24 cellular contexts compared by ENCODE assay signal in the genomic region with DNA sequence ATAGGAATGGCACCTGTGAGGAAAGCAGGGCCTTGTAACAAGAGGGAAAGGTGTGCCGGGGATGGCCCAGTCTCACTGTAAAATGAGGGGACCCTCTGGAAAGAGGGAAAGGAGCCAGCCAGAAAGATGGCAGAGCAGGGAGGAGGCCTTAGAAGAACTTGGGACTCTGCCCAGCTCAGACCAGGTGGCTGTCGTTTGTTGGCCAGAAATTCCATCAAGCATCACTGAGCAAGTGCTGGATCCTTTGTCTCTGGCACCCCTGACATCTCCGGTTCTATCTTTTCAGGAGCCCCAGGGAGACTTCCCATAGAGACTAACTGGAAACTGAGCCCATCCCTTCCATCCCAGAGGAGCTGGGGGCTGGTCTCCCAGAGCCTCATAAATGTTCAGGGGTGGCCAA. TPM values are rescaled to one million over a fixed set of nuclear protein-coding genes. Genes with fewer than 3 reads are reported as not detected.
DNase-seq lines count a peak whose midpoint lies in the region; ATAC-seq and TF ChIP-seq lines count a peak whose summit lies in the region.
"Had no signal": no experiment of that assay in that cellular context is flagged by ENCODE, and none has a peak within 500 bp of the region (broad histone marks: within the 10 kb centered on the region; RNA-seq: fewer than 3 reads in every experiment).

No MANE protein-coding gene starts in this region.

- no peaks in the 10 kb centered on the region for H3K27me3 ChIP-seq in osteoblast (ENCODE audit: insufficient read depth, low read length)
- H3K27me3 ChIP-seq: BLaER1, brain microvascular endothelial cell, Peyer's patch, SJSA1, suprapubic skin had no signal

- ATAC-seq in activated CD8-positive, alpha-beta T cell treated with anti-CD3 and anti-CD28 coated beads for 36 hours: no peak
- no peak for ATAC-seq in activated CD8-positive, alpha-beta T cell treated with anti-CD3 and anti-CD28 coated beads, Interleukin-2, amount 10 ng/mL, durations not matched to agents 7 days and 5 days
- no peak for ATAC-seq in HG02981 (IDR thresholded peaks at IDR 0.05; ENCODE audit: unreplicated experiment)
- ATAC-seq: psoas muscle had no signal

- H3K36me3 Mint-ChIP-seq in activated CD8-positive, alpha-beta T cell treated with anti-CD3 and anti-CD28 coated beads for 36 hours (ENCODE audit: low read depth): peaks cover 47% of the 10 kb centered on the region
- peaks cover 80% of the 10 kb centered on the region for H3K36me3 Mint-ChIP-seq in activated CD8-positive, alpha-beta T cell treated with anti-CD3 and anti-CD28 coated beads, Interleukin-2, amount 10 ng/mL, durations not matched to agents 7 days and 5 days (ENCODE audit: low read depth)

- no peaks in the 10 kb centered on the region for H3K27me3 Mint-ChIP-seq in activated CD8-positive, alpha-beta T cell treated with anti-CD3 and anti-CD28 coated beads for 36 hours
- no peaks in the 10 kb centered on the region for H3K27me3 Mint-ChIP-seq in activated CD8-positive, alpha-beta T cell treated with anti-CD3 and anti-CD28 coated beads, Interleukin-2, amount 10 ng/mL, durations not matched to agents 7 days and 5 days (ENCODE audit: low read depth)
- H3K27me3 Mint-ChIP-seq: activated naive CD8-positive, alpha-beta T cell treated with anti-CD3 and anti-CD28 coated beads, Interleukin-2, amount 10 ng/mL, durations not matched to agents 7 days and 5 days had no signal

- H3K36me3 ChIP-seq in KOPT-K1 (ENCODE audit: insufficient read depth, low read length) (peaks cover 100% of the 10 kb centered on the region), osteoblast (ENCODE audit: insufficient read depth, low read length) (no peaks in the 10 kb centered on the region)
- H3K36me3 ChIP-seq: brain microvascular endothelial cell, HAP-1, Peyer's patch, SJSA1, suprapubic skin had no signal

- POLR2A ChIA-PET in activated CD8-positive, alpha-beta T cell treated with anti-CD3 and anti-CD28 coated beads for 36 hours (lab: Charles Lee): interaction anchor here (2.1 to 2.6 kb wide), 2 partner anchors 10 kb away, joined by 8 to 9 read pairs; no protein-coding TSS in a partner anchor
- POLR2A ChIA-PET in activated CD8-positive, alpha-beta T cell treated with anti-CD3 and anti-CD28 coated beads, Interleukin-2, amount 10 ng/mL, durations not matched to agents 7 days and 5 days (lab: Charles Lee): no interaction called here

- H3K9me3 ChIP-seq in KOPT-K1 (ENCODE audit: insufficient read depth, low read length, poor library complexity, severe bottlenecking) (no peaks in the 10 kb centered on the region), osteoblast (ENCODE audit: low read depth, low read length) (no peaks in the 10 kb centered on the region)
- H3K9me3 ChIP-seq: A549, BLaER1, HAP-1, Peyer's patch, psoas muscle, SJSA1, suprapubic skin had no signal

- H3K4me2 ChIP-seq in osteoblast (ENCODE audit: insufficient read depth, low read length): no peak overlapping the region
- H3K4me2 ChIP-seq: A549, BLaER1 had no signal

- peaks cover 14% of the 10 kb centered on the region for H3K4me1 ChIP-seq in osteoblast (ENCODE audit: insufficient read depth, low read length)
- H3K4me1 ChIP-seq: A549, BLaER1, HAP-1, Peyer's patch, psoas muscle, SJSA1, suprapubic skin had no signal

- peaks cover 44% of the 10 kb centered on the region for H3K4me1 Mint-ChIP-seq in activated CD8-positive, alpha-beta T cell treated with anti-CD3 and anti-CD28 coated beads for 36 hours (ENCODE audit: low read depth)
- peaks cover 33% of the 10 kb centered on the region for H3K4me1 Mint-ChIP-seq in activated CD8-positive, alpha-beta T cell treated with anti-CD3 and anti-CD28 coated beads, Interleukin-2, amount 10 ng/mL, durations not matched to agents 7 days and 5 days (ENCODE audit: low read depth)

- no peaks in the 10 kb centered on the region for H3K9me3 Mint-ChIP-seq in activated CD8-positive, alpha-beta T cell treated with anti-CD3 and anti-CD28 coated beads for 36 hours
- H3K9me3 Mint-ChIP-seq in activated CD8-positive, alpha-beta T cell treated with anti-CD3 and anti-CD28 coated beads, Interleukin-2, amount 10 ng/mL, durations not matched to agents 7 days and 5 days (ENCODE audit: insufficient read depth): no peaks in the 10 kb centered on the region
- H3K9me3 Mint-ChIP-seq: activated naive CD8-positive, alpha-beta T cell treated with anti-CD3 and anti-CD28 coated beads, Interleukin-2, amount 10 ng/mL, durations not matched to agents 7 days and 5 days had no signal

- no peak overlapping the region for H3K4me3 Mint-ChIP-seq in activated CD8-positive, alpha-beta T cell treated with anti-CD3 and anti-CD28 coated beads for 36 hours
- H3K4me3 Mint-ChIP-seq in activated CD8-positive, alpha-beta T cell treated with anti-CD3 and anti-CD28 coated beads, Interleukin-2, amount 10 ng/mL, durations not matched to agents 7 days and 5 days: no peak overlapping the region
- H3K4me3 Mint-ChIP-seq: activated naive CD8-positive, alpha-beta T cell treated with anti-CD3 and anti-CD28 coated beads, Interleukin-2, amount 10 ng/mL, durations not matched to agents 7 days and 5 days had no signal

- no peak for DNase-seq in activated CD8-positive, alpha-beta T cell treated with anti-CD3 and anti-CD28 coated beads for 36 hours
- no peak for DNase-seq in activated CD8-positive, alpha-beta T cell treated with anti-CD3 and anti-CD28 coated beads, Interleukin-2, amount 10 ng/mL, durations not matched to agents 7 days and 5 days
- DNase-seq in caudate nucleus (lab: John Stamatoyannopoulos, UW) (peak in 1 of 61 donors; percentile 92), osteoblast (ENCODE audit: insufficient read length, low spot score, missing footprints) (peak; percentile 49), activated gamma-delta T cell (lab: John Stamatoyannopoulos, UW) (no peak)
- DNase-seq in NK-92 treated with Interleukin-12 subunit alpha and Interleukin-12 subunit beta, amount 100 ng/mL, for 24 hours (lab: John Stamatoyannopoulos, UW): no peak
- DNase-seq: activated CD4-positive, CD25-positive, alpha-beta regulatory T cell treated with anti-CD3 and anti-CD28 coated beads, Interleukin-2, amount 50 U/mL, for 72 hours; activated naive CD8-positive, alpha-beta T cell treated with anti-CD3 and anti-CD28 coated beads, Interleukin-2, amount 10 ng/mL, durations not matched to agents 7 days and 5 days; brain microvascular endothelial cell; DMS53; erythroblast; foreskin melanocyte; NCI-H1436; Peyer's patch; stimulated activated CD4-positive, alpha-beta T cell treated with anti-CD3 and anti-CD28 coated beads, Interleukin-2, amount 100 ng/mL, for 48 hours; T-helper 2 cell had no signal

- H2AFZ ChIP-seq in osteoblast (ENCODE audit: low read length): no peak overlapping the region

- H3K79me2 ChIP-seq in osteoblast (ENCODE audit: insufficient read depth, low read length): no peaks in the 10 kb centered on the region

- CTCF ChIA-PET in activated CD8-positive, alpha-beta T cell treated with anti-CD3 and anti-CD28 coated beads for 36 hours (lab: Charles Lee): interaction anchor here (0.9 to 29.8 kb wide), 7 partner anchors 8 to 134 kb away, joined by 3 to 913 read pairs (median 4); a partner anchor contains a TSS
- CTCF ChIA-PET in activated CD8-positive, alpha-beta T cell treated with anti-CD3 and anti-CD28 coated beads, Interleukin-2, amount 10 ng/mL, durations not matched to agents 7 days and 5 days (lab: Charles Lee): interaction anchor here (1.3 to 1.6 kb wide), 3 partner anchors 8 to 77 kb away, joined by 5 to 7 read pairs (median 5); no protein-coding TSS in a partner anchor

- peak overlapping the region; percentile 59 for H3K27ac Mint-ChIP-seq in activated CD8-positive, alpha-beta T cell treated with anti-CD3 and anti-CD28 coated beads for 36 hours
- H3K27ac Mint-ChIP-seq in activated CD8-positive, alpha-beta T cell treated with anti-CD3 and anti-CD28 coated beads, Interleukin-2, amount 10 ng/mL, durations not matched to agents 7 days and 5 days: no peak overlapping the region

- peak overlapping the region; percentile 16 for H3K27ac ChIP-seq in KOPT-K1 (ENCODE audit: low read depth, low read length, poor library complexity, severe bottlenecking)
- peak overlapping the region; percentile 98 for H3K27ac ChIP-seq in caudate nucleus (ENCODE audit: low read depth, low read length)
- H3K27ac ChIP-seq in osteoblast (ENCODE audit: low read depth, low read length): no peak overlapping the region
- H3K27ac ChIP-seq: A549, BLaER1, brain microvascular endothelial cell, Peyer's patch, psoas muscle, SJSA1, suprapubic skin had no signal

- intact Hi-C loops in activated CD8-positive, alpha-beta T cell treated with anti-CD3 and anti-CD28 coated beads for 36 hours (cut with micrococcal nuclease): no loop called here

- no peak overlapping the region for H3K4me3 ChIP-seq in osteoblast (ENCODE audit: insufficient read depth, low read length)
- H3K4me3 ChIP-seq: A549, BLaER1, HAP-1, Peyer's patch, psoas muscle, SJSA1, suprapubic skin had no signal

- peaks cover 10% of the 10 kb centered on the region for H4K20me1 ChIP-seq in osteoblast (ENCODE audit: insufficient read depth, low read length)

- TF ChIP-seq CTCF in activated CD8-positive, alpha-beta T cell treated with anti-CD3 and anti-CD28 coated beads for 36 hours (IDR thresholded peaks at IDR 0.05): no peak
- no peak for TF ChIP-seq CTCF in osteoblast (IDR thresholded peaks at IDR 0.05; ENCODE audit: extremely low read depth, low read depth, low read length)

RNA-seq across cellular contexts. Expression of a gene that starts 43.3 kb away (rescaled TPM):
- total RNA-seq in activated CD8-positive, alpha-beta T cell treated with anti-CD3 and anti-CD28 coated beads for 36 hours: 1 to 10 TPM; 2.6 to 3.1 TPM
- under 1 TPM; 0.05 to 0.39 TPM for total RNA-seq in activated CD8-positive, alpha-beta T cell treated with anti-CD3 and anti-CD28 coated beads, Interleukin-2, amount 10 ng/mL, durations not matched to agents 7 days and 5 days
- 0.29 and 0.36 TPM in 2 replicates for total RNA-seq in osteoblast
- total RNA-seq: SJSA1 had no signal

RNA-seq across cellular contexts. Expression of a gene that starts 50.9 kb away (rescaled TPM):
- 100 to 1,000 TPM; 340 to 351 TPM for total RNA-seq in activated CD8-positive, alpha-beta T cell treated with anti-CD3 and anti-CD28 coated beads for 36 hours
- 100 to 1,000 TPM; 863 to 926 TPM for total RNA-seq in activated CD8-positive, alpha-beta T cell treated with anti-CD3 and anti-CD28 coated beads, Interleukin-2, amount 10 ng/mL, durations not matched to agents 7 days and 5 days
- total RNA-seq in osteoblast: 16.6 and 17.4 TPM in 2 replicates

Comparison
In these comparisons a context has a peak if more than half of its experiments do, and no peak if none do; other contexts are left out.
1. RNA of a gene that starts 50.9 kb away (total RNA-seq): 863 to 926 TPM in activated CD8-positive, alpha-beta T cell treated with anti-CD3 and anti-CD28 coated beads, Interleukin-2, amount 10 ng/mL, durations not matched to agents 7 days and 5 days and 340 to 351 TPM in activated CD8-positive, alpha-beta T cell treated with anti-CD3 and anti-CD28 coated beads for 36 hours; 16.6 to 17.4 TPM in osteoblast; every median in the first group is over 10 times any median in the second.